Comparison of ENCODE assay signal across 9 cellular contexts in genomic region chr1:111904478-111905218, GRCh38.
DNase-seq lines count a peak whose midpoint lies in the region; ATAC-seq, FAIRE-seq and TF ChIP-seq lines count a peak whose summit lies in the region.
"Had no signal": no experiment of that assay in that cellular context is flagged by ENCODE, and none has a peak within 500 bp of the region (broad histone marks: within the 10 kb centered on the region; RNA-seq: fewer than 3 reads in every experiment).

No MANE protein-coding gene starts in this region.

- H3K27me3 ChIP-seq in DND-41 (ENCODE audit: insufficient read depth, low read length, poor library complexity) (peaks cover 5% of the 10 kb centered on the region), K562 (ENCODE audit: control insufficient read depth in 2 of 2, insufficient read depth in 2 of 2, low read length in 2 of 2) (peaks cover 5 to 23% of the 10 kb centered on the region in 2 experiments), neural progenitor cell (no peaks in the 10 kb centered on the region)
- no peaks in the 10 kb centered on the region for H3K27me3 ChIP-seq in CD4-positive, alpha-beta memory T cell (ENCODE audit: insufficient read depth, low read length)

- DNase-seq in DND-41 = no peak
- DNase-seq in NCI-H146 (lab: John Stamatoyannopoulos, UW) = peak; percentile 95
- no peak for DNase-seq in K562 (ENCODE audit: extremely low read depth in 1 of 4, low spot score in 3 of 4)
- DNase-seq in neural progenitor cell (ENCODE audit: low spot score) = peak; percentile 85
- DNase-seq in GM13977 (ENCODE audit: low spot score) = no peak
- DNase-seq in CD4-positive, alpha-beta memory T cell = no peak

- in situ Hi-C loops in K562 (cut with MboI) (no loop called here), GM13977 (cut with MboI; ENCODE audit: low pct_unique_long_range_greater_than_20kb, low sequenced_read_pairs, unreplicated experiment) (no loop called here)

- no peaks in the 10 kb centered on the region for H3K36me3 Mint-ChIP-seq in neural progenitor cell
- no peaks in the 10 kb centered on the region for H3K36me3 Mint-ChIP-seq in CD4-positive, alpha-beta memory T cell

- H3K4me3 Mint-ChIP-seq in neural progenitor cell = peak overlapping the region; percentile 74
- H3K4me3 Mint-ChIP-seq in CD4-positive, alpha-beta memory T cell = peak overlapping the region in 3 of 8 donors; percentile 24 to 45 (median 24)
- H3K4me3 Mint-ChIP-seq: dendritic cell treated with granulocyte-macrophage colony-stimulating factor and Interleukin-4, amounts not matched to agents 40 ng/mL and 50 ng/mL, for 4 days had no signal

- no peak for TF ChIP-seq CTCF in DND-41 (IDR thresholded peaks at IDR 0.05; ENCODE audit: borderline replicate concordance, extremely low read depth, low read length, poor library complexity, severe bottlenecking)
- no peak for TF ChIP-seq CTCF in K562 (IDR thresholded peaks at IDR 0.05 in 2 of 3, conservative IDR thresholded peaks at IDR 0.05 in 1 of 3; ENCODE audit: insufficient read depth in 2 of 3, low read depth in 1 of 3, low read length in 3 of 3)
- TF ChIP-seq CTCF in neural progenitor cell (IDR thresholded peaks at IDR 0.05) = no peak
- TF ChIP-seq CTCF in GM13977 (IDR thresholded peaks at IDR 0.05; ENCODE audit: extremely low read depth, insufficient read depth, missing control alignments) = no peak

- TF ChIP-seq POLR2A in K562 (conservative IDR thresholded peaks at IDR 0.05) = no peak

- POLR2A ChIA-PET in K562 (lab: Yijun Ruan, JAX) = interaction anchor here (0.5 kb wide), 1 partner anchor 62 kb away, joined by 3 read pairs; no protein-coding TSS in a partner anchor
- POLR2A ChIA-PET in CD4-positive, alpha-beta memory T cell (lab: Charles Lee; ENCODE audit: partially characterized antibody) = no interaction called here

- H3K9ac ChIP-seq in DND-41 (ENCODE audit: low read depth, low read length) = no peak overlapping the region
- no peak overlapping the region for H3K9ac ChIP-seq in K562 (ENCODE audit: insufficient read depth in 1 of 2, low read depth in 2 of 2, low read length in 2 of 2)
- no peak overlapping the region for H3K9ac ChIP-seq in neural progenitor cell

- H3K4me3 ChIP-seq in DND-41 (ENCODE audit: low read depth in 1 of 2, low read length in 2 of 2) (no peak overlapping the region), K562 (no peak overlapping the region), neural progenitor cell (no peak overlapping the region)
- H3K4me3 ChIP-seq in CD4-positive, alpha-beta memory T cell (ENCODE audit: low read length in 2 of 2) = no peak overlapping the region

- H3K9me3 Mint-ChIP-seq in neural progenitor cell = no peaks in the 10 kb centered on the region
- no peaks in the 10 kb centered on the region for H3K9me3 Mint-ChIP-seq in CD4-positive, alpha-beta memory T cell
- H3K9me3 Mint-ChIP-seq: dendritic cell treated with granulocyte-macrophage colony-stimulating factor and Interleukin-4, amounts not matched to agents 40 ng/mL and 50 ng/mL, for 4 days had no signal

- CTCF ChIA-PET in K562 (lab: Yijun Ruan, JAX; ENCODE audit: low intra/inter-chr PET ratio) = no interaction called here
- CTCF ChIA-PET in CD4-positive, alpha-beta memory T cell (lab: Charles Lee; ENCODE audit: partially characterized antibody) = interaction anchor here (0.7 kb wide), 1 partner anchor 115 kb away, joined by 3 read pairs; no protein-coding TSS in a partner anchor

- H4K20me1 ChIP-seq in DND-41 (ENCODE audit: insufficient read depth, low read length) = no peaks in the 10 kb centered on the region
- peaks cover 6% of the 10 kb centered on the region; the same call in 1 of the 2 replicates for H4K20me1 ChIP-seq in K562 (replicated peaks; ENCODE audit: control insufficient read depth, insufficient read depth, low read length)
- peaks cover 4% of the 10 kb centered on the region for H4K20me1 ChIP-seq in neural progenitor cell (ENCODE audit: low read depth)

- no peaks in the 10 kb centered on the region for H3K4me1 ChIP-seq in DND-41 (ENCODE audit: insufficient read depth, low read length)
- H3K4me1 ChIP-seq in K562 (replicated peaks in 1 of 2; ENCODE audit: control insufficient read depth in 2 of 2, insufficient read depth in 2 of 2, low read length in 2 of 2) = no peaks in the 10 kb centered on the region
- peaks cover 56% of the 10 kb centered on the region for H3K4me1 ChIP-seq in neural progenitor cell
- H3K4me1 ChIP-seq in CD4-positive, alpha-beta memory T cell (ENCODE audit: insufficient read depth, low read length) = no peaks in the 10 kb centered on the region

- H2AFZ ChIP-seq in DND-41 (ENCODE audit: low read depth, low read length) (no peak overlapping the region), K562 (ENCODE audit: low read depth, low read length) (no peak overlapping the region), neural progenitor cell (replicated peaks) (no peak overlapping the region)

- FAIRE-seq in K562 (lab: Jason Lieb, UNC) = no peak

- no peak overlapping the region for H3K4me2 ChIP-seq in DND-41 (ENCODE audit: insufficient read depth, low read length)
- H3K4me2 ChIP-seq in K562 (ENCODE audit: insufficient read depth, low read length) = no peak overlapping the region
- H3K4me2 ChIP-seq in neural progenitor cell = peak overlapping the region; percentile 68

- ATAC-seq in DND-41 (ENCODE audit: insufficient read depth, low read depth) = 0 out of 3 replicates have a peak, but pooled peaks have one; percentile 33
- ATAC-seq in K562 = no peak
- no peak for ATAC-seq in GM18907 (IDR thresholded peaks at IDR 0.05; ENCODE audit: unreplicated experiment)
- no peak for ATAC-seq in GM19351 (IDR thresholded peaks at IDR 0.05; ENCODE audit: unreplicated experiment)

- H3K36me3 ChIP-seq in DND-41 (ENCODE audit: insufficient read depth, low read length) (no peaks in the 10 kb centered on the region), K562 (ENCODE audit: control insufficient read depth, insufficient read depth, low read length) (no peaks in the 10 kb centered on the region), neural progenitor cell (no peaks in the 10 kb centered on the region)
- no peaks in the 10 kb centered on the region for H3K36me3 ChIP-seq in CD4-positive, alpha-beta memory T cell (ENCODE audit: insufficient read depth, low read length)

- H3K79me2 ChIP-seq in DND-41 (ENCODE audit: insufficient read depth, low read length) (no peaks in the 10 kb centered on the region), K562 (ENCODE audit: control insufficient read depth, insufficient read depth, low read length) (no peaks in the 10 kb centered on the region), neural progenitor cell (ENCODE audit: low read depth) (no peaks in the 10 kb centered on the region)

- H3K9me3 ChIP-seq in DND-41 (ENCODE audit: insufficient read depth, low read length, severe bottlenecking) = no peaks in the 10 kb centered on the region
- no peaks in the 10 kb centered on the region for H3K9me3 ChIP-seq in K562 (replicated peaks; ENCODE audit: control insufficient read depth, insufficient read depth, low read depth, low read length)
- H3K9me3 ChIP-seq in neural progenitor cell (ENCODE audit: low read depth) = no peaks in the 10 kb centered on the region
- H3K9me3 ChIP-seq in CD4-positive, alpha-beta memory T cell (ENCODE audit: control insufficient read depth in 1 of 2, low read length in 2 of 2) = no peaks in the 10 kb centered on the region

- no peaks in the 10 kb centered on the region for H3K9me1 ChIP-seq in K562 (ENCODE audit: control insufficient read depth, insufficient read depth, low read length)

- peaks cover 69% of the 10 kb centered on the region for H3K4me1 Mint-ChIP-seq in neural progenitor cell
- peaks cover 0 to 2% (median under 1%) of the 10 kb centered on the region in 4 donors for H3K4me1 Mint-ChIP-seq in CD4-positive, alpha-beta memory T cell

- intact Hi-C loops in K562 (cut with micrococcal nuclease) = no loop called here
- intact Hi-C loops in CD4-positive, alpha-beta memory T cell (cut with micrococcal nuclease) = no loop called here

- H3F3A ChIP-seq in neural progenitor cell (ENCODE audit: low read depth) = peaks cover 25% of the 10 kb centered on the region

- TF ChIP-seq RAD21 in K562 (CRISPR knock-in tag; conservative IDR thresholded peaks at IDR 0.05 in 1 of 2, IDR thresholded peaks at IDR 0.05 in 1 of 2) = no peak

- no TSS peak for BruUV-seq in K562 (replicated peaks; lab: Mats Ljungman, UMichigan)

- 1% methylated on average over 20 of the region's 20 CpGs for WGBS in K562 (ENCODE audit: insufficient coverage, low coverage, missing lambda C conversion rate)

- peak overlapping the region; percentile 97 for H3K27ac Mint-ChIP-seq in neural progenitor cell
- H3K27ac Mint-ChIP-seq in CD4-positive, alpha-beta memory T cell = no peak overlapping the region
- H3K27ac Mint-ChIP-seq: dendritic cell treated with granulocyte-macrophage colony-stimulating factor and Interleukin-4, amounts not matched to agents 40 ng/mL and 50 ng/mL, for 4 days had no signal

- peaks cover 9% of the 10 kb centered on the region for H3K27me3 Mint-ChIP-seq in neural progenitor cell (ENCODE audit: insufficient read depth, low read depth)
- H3K27me3 Mint-ChIP-seq in CD4-positive, alpha-beta memory T cell = peaks cover 21 to 32% of the 10 kb centered on the region in 2 donors

- no peak for TF ChIP-seq EP300 in K562 (IDR thresholded peaks at IDR 0.05; ENCODE audit: low read length)

- H3K27ac ChIP-seq in DND-41 (ENCODE audit: low read length) (no peak overlapping the region), K562 (ENCODE audit: extremely low read depth, low read depth, low read length) (no peak overlapping the region), neural progenitor cell (peak overlapping the region; percentile 86)
- H3K27ac ChIP-seq in CD4-positive, alpha-beta memory T cell (ENCODE audit: low read depth, low read length) = no peak overlapping the region

TF ChIP-seq in K562, 482 proteins besides CTCF, POLR2A, EP300 and RAD21 (continues in another document):
- TF ChIP-seq PYGO2 (tag; IDR thresholded peaks at IDR 0.05) = no peak
- TF ChIP-seq, protein P1, sequence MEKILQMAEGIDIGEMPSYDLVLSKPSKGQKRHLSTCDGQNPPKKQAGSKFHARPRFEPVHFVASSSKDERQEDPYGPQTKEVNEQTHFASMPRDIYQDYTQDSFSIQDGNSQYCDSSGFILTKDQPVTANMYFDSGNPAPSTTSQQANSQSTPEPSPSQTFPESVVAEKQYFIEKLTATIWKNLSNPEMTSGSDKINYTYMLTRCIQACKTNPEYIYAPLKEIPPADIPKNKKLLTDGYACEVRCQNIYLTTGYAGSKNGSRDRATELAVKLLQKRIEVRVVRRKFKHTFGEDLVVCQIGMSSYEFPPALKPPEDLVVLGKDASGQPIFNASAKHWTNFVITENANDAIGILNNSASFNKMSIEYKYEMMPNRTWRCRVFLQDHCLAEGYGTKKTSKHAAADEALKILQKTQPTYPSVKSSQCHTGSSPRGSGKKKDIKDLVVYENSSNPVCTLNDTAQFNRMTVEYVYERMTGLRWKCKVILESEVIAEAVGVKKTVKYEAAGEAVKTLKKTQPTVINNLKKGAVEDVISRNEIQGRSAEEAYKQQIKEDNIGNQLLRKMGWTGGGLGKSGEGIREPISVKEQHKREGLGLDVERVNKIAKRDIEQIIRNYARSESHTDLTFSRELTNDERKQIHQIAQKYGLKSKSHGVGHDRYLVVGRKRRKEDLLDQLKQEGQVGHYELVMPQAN (IDR thresholded peaks at IDR 0.05; ENCODE audit: borderline replicate concordance) = no peak
- peak; percentile 21; the same call in 1 of the 2 replicates for TF ChIP-seq RFX1 (IDR thresholded peaks at IDR 0.05)

Comparison
In these comparisons a context has a peak if more than half of its experiments do, and no peak if none do; other contexts are left out.
1. DNase-seq: peak in NCI-H146 (single experiment) and neural progenitor cell (single experiment); none in DND-41 (single experiment), K562 (0 of 4), GM13977 (single experiment) and CD4-positive, alpha-beta memory T cell (0 of 5).